15 cellular contexts compared by ENCODE assay signal in the genomic region with DNA sequence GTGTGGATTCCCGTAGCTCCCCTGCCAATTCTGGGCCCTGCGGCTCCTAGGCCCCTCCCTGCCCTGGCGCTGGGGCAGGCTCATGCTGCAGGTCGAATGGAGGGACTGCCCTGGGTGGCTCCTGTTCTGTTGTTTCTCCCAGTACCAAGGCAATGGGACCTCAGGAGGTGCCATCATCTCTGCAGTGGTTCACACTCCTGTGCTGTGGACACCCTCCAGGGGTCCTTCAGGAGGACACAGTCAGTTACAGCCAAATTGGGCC.
DNase-seq lines count a peak whose midpoint lies in the region; ATAC-seq and TF ChIP-seq lines count a peak whose summit lies in the region.
"Had no signal": no experiment of that assay in that cellular context is flagged by ENCODE, and none has a peak within 500 bp of the region (broad histone marks: within the 10 kb centered on the region; RNA-seq: fewer than 3 reads in every experiment).

No MANE protein-coding gene starts in this region.

- no peaks in the 10 kb centered on the region for H3K27me3 Mint-ChIP-seq in chondrocyte (ENCODE audit: low read depth)
- H3K27me3 Mint-ChIP-seq: CD4-positive, alpha-beta T cell had no signal

- DNase-seq in chondrocyte (ENCODE audit: low spot score) (peak; percentile 62), sigmoid colon (no peak), uterus (no peak), SK-N-SH (no peak)
- DNase-seq: 8988T; Caco-2; CD4-positive, alpha-beta T cell; DMS79; GDM1; GOT3; H7 had no signal

- H3K4me3 Mint-ChIP-seq in chondrocyte (ENCODE audit: unreplicated experiment), result no peak overlapping the region
- H3K4me3 Mint-ChIP-seq: CD4-positive, alpha-beta T cell had no signal

- POLR2A ChIA-PET in SK-N-SH (lab: Yijun Ruan, JAX), result interaction anchor here (2.8 kb wide), 1 partner anchor 14 kb away, joined by 19 read pairs; no protein-coding TSS in a partner anchor

- peaks cover 85 to 98% (median 94%) of the 10 kb centered on the region in 11 experiments for H4K20me1 ChIP-seq in BLaER1 treated with 17β-estradiol and CSF1 and Interleukin-3, amounts not matched to agents 10 nM and 100 nM
- H4K20me1 ChIP-seq in SK-N-SH (ENCODE audit: insufficient read depth), result peaks cover 12% of the 10 kb centered on the region

- WGBS in sigmoid colon, 2 donors, result 88 to 92% methylated on average over 4 of the region's 4 CpGs
- WGBS in SK-N-SH (ENCODE audit: low lambda C conversion rate), result 100% methylated on average over 4 of the region's 4 CpGs

- no peak overlapping the region for H3K27ac Mint-ChIP-seq in chondrocyte (ENCODE audit: unreplicated experiment)
- H3K27ac Mint-ChIP-seq: CD4-positive, alpha-beta T cell had no signal

- no peaks in the 10 kb centered on the region for H3K9me2 ChIP-seq in SK-N-SH

- TF ChIP-seq CTCF in chondrocyte (IDR thresholded peaks at IDR 0.05), result no peak
- TF ChIP-seq CTCF in sigmoid colon (IDR thresholded peaks at IDR 0.05), result no peak
- TF ChIP-seq CTCF in uterus (IDR thresholded peaks at IDR 0.05), result no peak
- no peak for TF ChIP-seq CTCF in SK-N-SH (IDR thresholded peaks at IDR 0.05)

- no peak for TF ChIP-seq RAD21 in SK-N-SH (IDR thresholded peaks at IDR 0.05; ENCODE audit: low read length)

- peaks cover 38% of the 10 kb centered on the region for H3K36me3 Mint-ChIP-seq in chondrocyte (ENCODE audit: low read depth)

- TF ChIP-seq POLR2A in sigmoid colon (IDR thresholded peaks at IDR 0.05) (no peak), uterus (IDR thresholded peaks at IDR 0.05) (no peak)

- no peaks in the 10 kb centered on the region for H3K27me3 ChIP-seq in BLaER1 treated with 17β-estradiol and CSF1 and Interleukin-3, amounts not matched to agents 10 nM and 100 nM
- H3K27me3 ChIP-seq in sigmoid colon (no peaks in the 10 kb centered on the region), uterus (no peaks in the 10 kb centered on the region), SK-N-SH (ENCODE audit: insufficient read depth) (no peaks in the 10 kb centered on the region)

- H3K9me3 ChIP-seq in BLaER1 treated with 17β-estradiol and CSF1 and Interleukin-3, amounts not matched to agents 10 nM and 100 nM (replicated peaks in 1 of 11), result no peaks in the 10 kb centered on the region
- H3K9me3 ChIP-seq in sigmoid colon (no peaks in the 10 kb centered on the region), uterus (no peaks in the 10 kb centered on the region), SK-N-SH (no peaks in the 10 kb centered on the region)
- H3K9me3 ChIP-seq: Caco-2 had no signal

- H3F3A ChIP-seq in SK-N-SH (replicated peaks; ENCODE audit: insufficient read depth), result peaks cover 7% of the 10 kb centered on the region

- H3K4me1 ChIP-seq in BLaER1 treated with 17β-estradiol and CSF1 and Interleukin-3, amounts not matched to agents 10 nM and 100 nM, result peaks cover 12 to 74% (median 59%) of the 10 kb centered on the region in 10 experiments
- H3K4me1 ChIP-seq in sigmoid colon (peaks cover 0 to 37% (median 27%) of the 10 kb centered on the region in 4 donors), uterus (peaks cover 0 to 9% of the 10 kb centered on the region in 2 donors), SK-N-SH (ENCODE audit: control insufficient read depth in 1 of 2, insufficient read depth in 2 of 2, low read depth in 1 of 2, low read length in 1 of 2) (peaks cover 7 to 81% of the 10 kb centered on the region in 2 experiments)
- H3K4me1 ChIP-seq: Caco-2 had no signal

- intact Hi-C loops in sigmoid colon (cut with DNase I) (no loop called here), uterus (cut with DNase I; ENCODE audit: low total_unique reads) (no loop called here)

- peaks cover 29% of the 10 kb centered on the region; the same call in 1 of the 2 replicates for H3K79me2 ChIP-seq in SK-N-SH (ENCODE audit: insufficient read depth)

- H2AFZ ChIP-seq in SK-N-SH (ENCODE audit: low read depth), result no peak overlapping the region

- H3K27ac ChIP-seq in BLaER1 treated with 17β-estradiol and CSF1 and Interleukin-3, amounts not matched to agents 10 nM and 100 nM, result no peak overlapping the region
- H3K27ac ChIP-seq in sigmoid colon, result peak overlapping the region in 3 of 4 donors; percentile 26 to 63 (median 48)
- peak overlapping the region; percentile 12 to 46 for H3K27ac ChIP-seq in uterus
- peak overlapping the region in 1 of 2 experiments; percentile 69; a peak in 1 of 4 replicates for H3K27ac ChIP-seq in SK-N-SH (ENCODE audit: low read depth in 2 of 2, low read length in 1 of 2)

- H3K9me3 Mint-ChIP-seq in chondrocyte (ENCODE audit: low read depth), result no peaks in the 10 kb centered on the region
- H3K9me3 Mint-ChIP-seq: CD4-positive, alpha-beta T cell had no signal

- peaks cover 76 to 98% (median 93%) of the 10 kb centered on the region in 11 experiments for H3K36me3 ChIP-seq in BLaER1 treated with 17β-estradiol and CSF1 and Interleukin-3, amounts not matched to agents 10 nM and 100 nM
- H3K36me3 ChIP-seq in sigmoid colon (peaks cover 12 to 87% (median 35%) of the 10 kb centered on the region in 4 donors), uterus (no peaks in the 10 kb centered on the region), SK-N-SH (replicated peaks in 1 of 2; ENCODE audit: control insufficient read depth in 1 of 2, insufficient read depth in 2 of 2, low read length in 1 of 2) (peaks cover 34 to 40% of the 10 kb centered on the region in 2 experiments)

- CTCF ChIA-PET in SK-N-SH (lab: Yijun Ruan, JAX), result interaction anchor here (0.7 to 1.6 kb wide), 2 partner anchors 182 to 673 kb away, joined by 3 to 4 read pairs; no protein-coding TSS in a partner anchor

- H3K9ac ChIP-seq in BLaER1 treated with 17β-estradiol and CSF1 and Interleukin-3, amounts not matched to agents 10 nM and 100 nM, result peak overlapping the region in 1 of 11 experiments; percentile 22; a peak in 2 of 22 replicates
- H3K9ac ChIP-seq in SK-N-SH, result no peak overlapping the region

- ATAC-seq in GM18511 (IDR thresholded peaks at IDR 0.05; ENCODE audit: unreplicated experiment) (no peak), GM18867 (IDR thresholded peaks at IDR 0.05; ENCODE audit: unreplicated experiment) (no peak)
- ATAC-seq: HCT116 had no signal

- peaks cover 18% of the 10 kb centered on the region for H3K4me1 Mint-ChIP-seq in chondrocyte (ENCODE audit: low read depth)

- H3K4me2 ChIP-seq in BLaER1 treated with 17β-estradiol and CSF1 and Interleukin-3, amounts not matched to agents 10 nM and 100 nM, result peak overlapping the region in 8 of 11 experiments; percentile 18 to 56 (median 38); a peak in 12 of 22 replicates
- H3K4me2 ChIP-seq in SK-N-SH, result no peak overlapping the region

- H3K4me3 ChIP-seq in BLaER1 treated with 17β-estradiol and CSF1 and Interleukin-3, amounts not matched to agents 10 nM and 100 nM, result no peak overlapping the region; a peak in 1 of 20 replicates
- no peak overlapping the region for H3K4me3 ChIP-seq in sigmoid colon
- no peak overlapping the region for H3K4me3 ChIP-seq in uterus
- H3K4me3 ChIP-seq in SK-N-SH (ENCODE audit: low read depth in 2 of 2, low read length in 1 of 2), result no peak overlapping the region

- no peak for TF ChIP-seq EP300 in sigmoid colon (IDR thresholded peaks at IDR 0.05)
- no peak for TF ChIP-seq EP300 in SK-N-SH (IDR thresholded peaks at IDR 0.05; ENCODE audit: borderline replicate concordance in 1 of 2, low read depth in 1 of 2, low read length in 1 of 2)

TF ChIP-seq in SK-N-SH, 30 proteins besides CTCF, POLR2A, EP300 and RAD21:
- no peak for TF ChIP-seq POLR2AphosphoS5 (IDR thresholded peaks at IDR 0.05; ENCODE audit: low read depth, low read length)
- no peak for TF ChIP-seq MEF2A (IDR thresholded peaks at IDR 0.05; ENCODE audit: borderline replicate concordance, low read depth)
- TF ChIP-seq USF2 (IDR thresholded peaks at IDR 0.05; ENCODE audit: borderline replicate concordance, low read depth, low read length), result no peak
- TF ChIP-seq TCF12 (IDR thresholded peaks at IDR 0.05), result no peak
- TF ChIP-seq TEAD4 (IDR thresholded peaks at IDR 0.05; ENCODE audit: borderline replicate concordance, insufficient read depth), result no peak
- TF ChIP-seq ELF1 (IDR thresholded peaks at IDR 0.05), result no peak
- TF ChIP-seq, protein P1, sequence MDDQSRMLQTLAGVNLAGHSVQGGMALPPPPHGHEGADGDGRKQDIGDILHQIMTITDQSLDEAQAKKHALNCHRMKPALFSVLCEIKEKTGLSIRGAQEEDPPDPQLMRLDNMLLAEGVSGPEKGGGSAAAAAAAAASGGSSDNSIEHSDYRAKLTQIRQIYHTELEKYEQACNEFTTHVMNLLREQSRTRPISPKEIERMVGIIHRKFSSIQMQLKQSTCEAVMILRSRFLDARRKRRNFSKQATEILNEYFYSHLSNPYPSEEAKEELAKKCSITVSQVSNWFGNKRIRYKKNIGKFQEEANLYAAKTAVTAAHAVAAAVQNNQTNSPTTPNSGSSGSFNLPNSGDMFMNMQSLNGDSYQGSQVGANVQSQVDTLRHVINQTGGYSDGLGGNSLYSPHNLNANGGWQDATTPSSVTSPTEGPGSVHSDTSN (IDR thresholded peaks at IDR 0.05), result no peak

Comparison
In these comparisons a context has a peak if more than half of its experiments do, and no peak if none do; other contexts are left out.
1. H3K27ac ChIP-seq: peak in sigmoid colon (3 of 4) and uterus (2 of 2); none in BLaER1 treated with 17β-estradiol and CSF1 and Interleukin-3, amounts not matched to agents 10 nM and 100 nM (0 of 11).